ENCODE assay signal across 18 cellular contexts in genomic region chr18:8854962-8855361, GRCh38.
DNase-seq lines count a peak whose midpoint lies in the region; ATAC-seq lines count a peak whose summit lies in the region.
"Had no signal": no experiment of that assay in that cellular context is flagged by ENCODE, and none has a peak within 500 bp of the region (broad histone marks: within the 10 kb centered on the region; RNA-seq: fewer than 3 reads in every experiment).

No MANE protein-coding gene starts in this region.

- no peaks in the 10 kb centered on the region for H3K27me3 ChIP-seq in neuron (ENCODE audit: insufficient read depth, low read length)

- DNase-seq in COLO829 (ENCODE audit: low spot score) (peak; percentile 58), SK-MEL-5 (ENCODE audit: low read depth, low spot score) (peak; percentile 65), foreskin melanocyte (peak; percentile 90), DMS53 (lab: John Stamatoyannopoulos, UW) (no peak), OCI-M1 (lab: John Stamatoyannopoulos, UW) (no peak)
- DNase-seq: C1 segment of cervical spinal cord; CD8-positive, alpha-beta memory T cell; DMS79 treated with DMSO at 0.1 percent for 48 hours; H9; MM.1S; NCI-H1092; NCI-H146; NCI-H748 treated with DMSO at 0.1 percent for 48 hours; NK-92 treated with Interleukin-12 subunit alpha and Interleukin-12 subunit beta, amount 100 ng/mL, for 24 hours; SHP77 treated with DMSO at 0.1 percent for 48 hours had no signal

- peak overlapping the region; percentile 30 for H2AFZ ChIP-seq in neuron (ENCODE audit: low read depth, low read length)

- ATAC-seq in HG03432 (IDR thresholded peaks at IDR 0.05; ENCODE audit: unreplicated experiment) (no peak), HG02973 (IDR thresholded peaks at IDR 0.05; ENCODE audit: unreplicated experiment) (no peak)

- H3K36me3 ChIP-seq in neuron (ENCODE audit: insufficient read depth, low read length) = no peaks in the 10 kb centered on the region

- in situ Hi-C loops in SK-MEL-5 (cut with HindIII; ENCODE audit: low pct_unique_long_range_greater_than_20kb, low sequenced_read_pairs) = no loop called here

- no peaks in the 10 kb centered on the region for H3K9me3 ChIP-seq in neuron (ENCODE audit: low read length)

- no peak overlapping the region for H3K4me3 ChIP-seq in neuron (ENCODE audit: low read length)

- H3K4me1 ChIP-seq in neuron (ENCODE audit: insufficient read depth, low read length) = peaks cover 19% of the 10 kb centered on the region

Comparison
In these comparisons a context has a peak if more than half of its experiments do, and no peak if none do; other contexts are left out.
1. DNase-seq: peak in COLO829 (single experiment), SK-MEL-5 (single experiment) and foreskin melanocyte (single experiment); none in DMS53 (single experiment) and OCI-M1 (single experiment).